In genomic region chr5:119411935-119412623, GRCh38 we compare ENCODE assay signal across 1 cellular context.
TF ChIP-seq lines count a peak whose summit lies in the region.

No MANE protein-coding gene starts in this region.

TF ChIP-seq in HEK293, 187 proteins besides CTCF, POLR2A, EP300 and RAD21 (continued from another document and continues in another):
- TF ChIP-seq ZNF704 (tag by site-specific recombination; IDR thresholded peaks at IDR 0.05) (no peak), ZNF404 (tag by site-specific recombination; IDR thresholded peaks at IDR 0.05) (no peak), ZNF335 (tag by site-specific recombination; conservative IDR thresholded peaks at IDR 0.05) (peak; percentile 66; the same call in 1 of the 2 replicates), ZNF10 (tag by site-specific recombination; IDR thresholded peaks at IDR 0.05) (no peak), ZNF16 (tag by site-specific recombination; IDR thresholded peaks at IDR 0.05; ENCODE audit: low read depth) (no peak), ZNF146 (tag by site-specific recombination; IDR thresholded peaks at IDR 0.05) (no peak), BCL11B (tag by site-specific recombination; IDR thresholded peaks at IDR 0.05; ENCODE audit: low read depth) (no peak), ZSCAN16 (tag by site-specific recombination; IDR thresholded peaks at IDR 0.05) (no peak), ZNF37A (tag by site-specific recombination; IDR thresholded peaks at IDR 0.05) (no peak), ZNF341 (tag by site-specific recombination; IDR thresholded peaks at IDR 0.05; ENCODE audit: low read depth) (no peak), PBX3 (CRISPR knock-in tag; IDR thresholded peaks at IDR 0.05) (no peak), ZNF114 (tag by site-specific recombination; IDR thresholded peaks at IDR 0.05) (no peak), ZNF394 (tag by site-specific recombination; IDR thresholded peaks at IDR 0.05; ENCODE audit: borderline replicate concordance) (no peak), ZNF521 (tag by site-specific recombination; IDR thresholded peaks at IDR 0.05) (no peak), ZNF664 (tag by site-specific recombination; IDR thresholded peaks at IDR 0.05) (no peak), PRDM2 (tag by site-specific recombination; IDR thresholded peaks at IDR 0.05; ENCODE audit: borderline replicate concordance) (no peak), ZNF792 (tag by site-specific recombination; IDR thresholded peaks at IDR 0.05) (no peak), ZNF174 (tag by site-specific recombination; IDR thresholded peaks at IDR 0.05) (no peak), ZNF561 (tag by site-specific recombination; IDR thresholded peaks at IDR 0.05; ENCODE audit: borderline replicate concordance) (peak; percentile 78; the same call in 1 of the 2 replicates), ZNF473 (tag by site-specific recombination; IDR thresholded peaks at IDR 0.05) (no peak), ZSCAN23 (tag by site-specific recombination; IDR thresholded peaks at IDR 0.05) (no peak), ZNF560 (tag by site-specific recombination; IDR thresholded peaks at IDR 0.05; ENCODE audit: borderline replicate concordance) (no peak), SALL2 (tag by site-specific recombination; IDR thresholded peaks at IDR 0.05; ENCODE audit: borderline replicate concordance) (no peak), ZNF843 (tag by site-specific recombination; IDR thresholded peaks at IDR 0.05) (no peak), YY1 (tag by site-specific recombination; IDR thresholded peaks at IDR 0.05) (no peak), ZNF366 (tag by site-specific recombination; conservative IDR thresholded peaks at IDR 0.05) (peak; percentile 73), ZNF670 (tag by site-specific recombination; IDR thresholded peaks at IDR 0.05; ENCODE audit: low read depth) (no peak), ZNF585B (tag by site-specific recombination; IDR thresholded peaks at IDR 0.05) (no peak), MYNN (tag by site-specific recombination; IDR thresholded peaks at IDR 0.05; ENCODE audit: borderline replicate concordance) (no peak), SP7 (tag by site-specific recombination; IDR thresholded peaks at IDR 0.05) (peak; percentile 48; the same call in 1 of the 2 replicates), ZNF513 (tag by site-specific recombination; IDR thresholded peaks at IDR 0.05) (no peak), SP3 (tag by site-specific recombination; IDR thresholded peaks at IDR 0.05) (no peak), KLF17 (tag by site-specific recombination; IDR thresholded peaks at IDR 0.05) (no peak)
- TF ChIP-seq, protein P1, sequence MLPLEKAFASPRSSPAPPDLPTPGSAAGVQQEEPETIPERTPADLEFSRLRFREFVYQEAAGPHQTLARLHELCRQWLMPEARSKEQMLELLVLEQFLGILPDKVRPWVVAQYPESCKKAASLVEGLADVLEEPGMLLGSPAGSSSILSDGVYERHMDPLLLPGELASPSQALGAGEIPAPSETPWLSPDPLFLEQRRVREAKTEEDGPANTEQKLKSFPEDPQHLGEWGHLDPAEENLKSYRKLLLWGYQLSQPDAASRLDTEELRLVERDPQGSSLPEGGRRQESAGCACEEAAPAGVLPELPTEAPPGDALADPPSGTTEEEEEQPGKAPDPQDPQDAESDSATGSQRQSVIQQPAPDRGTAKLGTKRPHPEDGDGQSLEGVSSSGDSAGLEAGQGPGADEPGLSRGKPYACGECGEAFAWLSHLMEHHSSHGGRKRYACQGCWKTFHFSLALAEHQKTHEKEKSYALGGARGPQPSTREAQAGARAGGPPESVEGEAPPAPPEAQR (tag by site-specific recombination; IDR thresholded peaks at IDR 0.05): no peak
- TF ChIP-seq, protein P2, sequence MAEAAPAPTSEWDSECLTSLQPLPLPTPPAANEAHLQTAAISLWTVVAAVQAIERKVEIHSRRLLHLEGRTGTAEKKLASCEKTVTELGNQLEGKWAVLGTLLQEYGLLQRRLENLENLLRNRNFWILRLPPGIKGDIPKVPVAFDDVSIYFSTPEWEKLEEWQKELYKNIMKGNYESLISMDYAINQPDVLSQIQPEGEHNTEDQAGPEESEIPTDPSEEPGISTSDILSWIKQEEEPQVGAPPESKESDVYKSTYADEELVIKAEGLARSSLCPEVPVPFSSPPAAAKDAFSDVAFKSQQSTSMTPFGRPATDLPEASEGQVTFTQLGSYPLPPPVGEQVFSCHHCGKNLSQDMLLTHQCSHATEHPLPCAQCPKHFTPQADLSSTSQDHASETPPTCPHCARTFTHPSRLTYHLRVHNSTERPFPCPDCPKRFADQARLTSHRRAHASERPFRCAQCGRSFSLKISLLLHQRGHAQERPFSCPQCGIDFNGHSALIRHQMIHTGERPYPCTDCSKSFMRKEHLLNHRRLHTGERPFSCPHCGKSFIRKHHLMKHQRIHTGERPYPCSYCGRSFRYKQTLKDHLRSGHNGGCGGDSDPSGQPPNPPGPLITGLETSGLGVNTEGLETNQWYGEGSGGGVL (tag by site-specific recombination; IDR thresholded peaks at IDR 0.05): no peak
- TF ChIP-seq, protein P3, sequence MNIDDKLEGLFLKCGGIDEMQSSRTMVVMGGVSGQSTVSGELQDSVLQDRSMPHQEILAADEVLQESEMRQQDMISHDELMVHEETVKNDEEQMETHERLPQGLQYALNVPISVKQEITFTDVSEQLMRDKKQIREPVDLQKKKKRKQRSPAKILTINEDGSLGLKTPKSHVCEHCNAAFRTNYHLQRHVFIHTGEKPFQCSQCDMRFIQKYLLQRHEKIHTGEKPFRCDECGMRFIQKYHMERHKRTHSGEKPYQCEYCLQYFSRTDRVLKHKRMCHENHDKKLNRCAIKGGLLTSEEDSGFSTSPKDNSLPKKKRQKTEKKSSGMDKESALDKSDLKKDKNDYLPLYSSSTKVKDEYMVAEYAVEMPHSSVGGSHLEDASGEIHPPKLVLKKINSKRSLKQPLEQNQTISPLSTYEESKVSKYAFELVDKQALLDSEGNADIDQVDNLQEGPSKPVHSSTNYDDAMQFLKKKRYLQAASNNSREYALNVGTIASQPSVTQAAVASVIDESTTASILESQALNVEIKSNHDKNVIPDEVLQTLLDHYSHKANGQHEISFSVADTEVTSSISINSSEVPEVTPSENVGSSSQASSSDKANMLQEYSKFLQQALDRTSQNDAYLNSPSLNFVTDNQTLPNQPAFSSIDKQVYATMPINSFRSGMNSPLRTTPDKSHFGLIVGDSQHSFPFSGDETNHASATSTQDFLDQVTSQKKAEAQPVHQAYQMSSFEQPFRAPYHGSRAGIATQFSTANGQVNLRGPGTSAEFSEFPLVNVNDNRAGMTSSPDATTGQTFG (tag by site-specific recombination; IDR thresholded peaks at IDR 0.05; ENCODE audit: borderline replicate concordance): no peak
- TF ChIP-seq, protein P4, sequence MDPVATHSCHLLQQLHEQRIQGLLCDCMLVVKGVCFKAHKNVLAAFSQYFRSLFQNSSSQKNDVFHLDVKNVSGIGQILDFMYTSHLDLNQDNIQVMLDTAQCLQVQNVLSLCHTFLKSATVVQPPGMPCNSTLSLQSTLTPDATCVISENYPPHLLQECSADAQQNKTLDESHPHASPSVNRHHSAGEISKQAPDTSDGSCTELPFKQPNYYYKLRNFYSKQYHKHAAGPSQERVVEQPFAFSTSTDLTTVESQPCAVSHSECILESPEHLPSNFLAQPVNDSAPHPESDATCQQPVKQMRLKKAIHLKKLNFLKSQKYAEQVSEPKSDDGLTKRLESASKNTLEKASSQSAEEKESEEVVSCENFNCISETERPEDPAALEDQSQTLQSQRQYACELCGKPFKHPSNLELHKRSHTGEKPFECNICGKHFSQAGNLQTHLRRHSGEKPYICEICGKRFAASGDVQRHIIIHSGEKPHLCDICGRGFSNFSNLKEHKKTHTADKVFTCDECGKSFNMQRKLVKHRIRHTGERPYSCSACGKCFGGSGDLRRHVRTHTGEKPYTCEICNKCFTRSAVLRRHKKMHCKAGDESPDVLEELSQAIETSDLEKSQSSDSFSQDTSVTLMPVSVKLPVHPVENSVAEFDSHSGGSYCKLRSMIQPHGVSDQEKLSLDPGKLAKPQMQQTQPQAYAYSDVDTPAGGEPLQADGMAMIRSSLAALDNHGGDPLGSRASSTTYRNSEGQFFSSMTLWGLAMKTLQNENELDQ (tag by site-specific recombination; IDR thresholded peaks at IDR 0.05; ENCODE audit: low read depth): no peak
- TF ChIP-seq, protein P5, sequence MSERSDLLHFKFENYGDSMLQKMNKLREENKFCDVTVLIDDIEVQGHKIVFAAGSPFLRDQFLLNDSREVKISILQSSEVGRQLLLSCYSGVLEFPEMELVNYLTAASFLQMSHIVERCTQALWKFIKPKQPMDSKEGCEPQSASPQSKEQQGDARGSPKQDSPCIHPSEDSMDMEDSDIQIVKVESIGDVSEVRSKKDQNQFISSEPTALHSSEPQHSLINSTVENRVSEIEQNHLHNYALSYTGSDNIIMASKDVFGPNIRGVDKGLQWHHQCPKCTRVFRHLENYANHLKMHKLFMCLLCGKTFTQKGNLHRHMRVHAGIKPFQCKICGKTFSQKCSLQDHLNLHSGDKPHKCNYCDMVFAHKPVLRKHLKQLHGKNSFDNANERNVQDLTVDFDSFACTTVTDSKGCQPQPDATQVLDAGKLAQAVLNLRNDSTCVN (tag by site-specific recombination; optimal IDR thresholded peaks at IDR 0.05): no peak
